Comparison of ENCODE assay signal across 8 cellular contexts in genomic region chr2:62512385-62512784, GRCh38. TPM values are rescaled to one million over a fixed set of nuclear protein-coding genes. Genes with fewer than 3 reads are reported as not detected.
"Had no signal": no experiment of that assay in that cellular context is flagged by ENCODE, and none has a peak within 500 bp of the region (broad histone marks: within the 10 kb centered on the region; RNA-seq: fewer than 3 reads in every experiment).

No MANE protein-coding gene starts in this region.

- H3K27ac ChIP-seq: HL-60, KMS-11 had no signal

- H3K9ac ChIP-seq: KMS-11 had no signal

- FAIRE-seq: HTR-8/SVneo, K562 had no signal

- H3K4me2 ChIP-seq: KMS-11 had no signal

- H3K4me3 ChIP-seq: K562 had no signal

- DNase-seq: IMR-90, KBM-7, KG1 had no signal

RNA-seq across cellular contexts. Expression of gene TMEM17, which starts 6.4 kb away (rescaled TPM):
- polyA plus RNA-seq: IgD-negative memory B cell had no signal
